In genomic region chr12:109946913-109947312, GRCh38 we compare ENCODE assay signal across 9 cellular contexts. TPM values are rescaled to one million over a fixed set of nuclear protein-coding genes. Genes with fewer than 3 reads are reported as not detected.
DNase-seq lines count a peak whose midpoint lies in the region; ATAC-seq, FAIRE-seq and TF ChIP-seq lines count a peak whose summit lies in the region.
"Had no signal": no experiment of that assay in that cellular context is flagged by ENCODE, and none has a peak within 500 bp of the region (broad histone marks: within the 10 kb centered on the region; RNA-seq: fewer than 3 reads in every experiment).

No MANE protein-coding gene starts in this region.

- H3K4me3 ChIP-seq in thymus (ENCODE audit: low read length): no peak overlapping the region
- no peak overlapping the region for H3K4me3 ChIP-seq in kidney (ENCODE audit: low read length in 2 of 2)

- H3K9ac ChIP-seq in kidney (ENCODE audit: low read length in 2 of 2): no peak overlapping the region

- peak overlapping the region; percentile 87 for H3K27ac Mint-ChIP-seq in activated naive CD4-positive, alpha-beta T cell treated with anti-CD3 and anti-CD28 coated beads, Interleukin-2, amount 50 U/mL, for 24 hours
- peak overlapping the region; percentile 63 for H3K27ac Mint-ChIP-seq in mesothelial cell of epicardium

- peaks cover 25% of the 10 kb centered on the region for H3K4me1 Mint-ChIP-seq in activated naive CD4-positive, alpha-beta T cell treated with anti-CD3 and anti-CD28 coated beads, Interleukin-2, amount 50 U/mL, for 24 hours
- H3K4me1 Mint-ChIP-seq in mesothelial cell of epicardium: peaks cover 24% of the 10 kb centered on the region

- H3K36me3 ChIP-seq in thymus (ENCODE audit: control insufficient read depth, insufficient read depth) (peaks cover 54% of the 10 kb centered on the region), kidney (ENCODE audit: control insufficient read depth in 1 of 2, insufficient read depth in 2 of 2, low read length in 2 of 2) (peaks cover 0 to 3% of the 10 kb centered on the region in 2 donors)

- H3K9me3 Mint-ChIP-seq in activated naive CD4-positive, alpha-beta T cell treated with anti-CD3 and anti-CD28 coated beads, Interleukin-2, amount 50 U/mL, for 24 hours: no peaks in the 10 kb centered on the region
- no peaks in the 10 kb centered on the region for H3K9me3 Mint-ChIP-seq in mesothelial cell of epicardium

- H3K27ac ChIP-seq in caudate nucleus (ENCODE audit: low read depth, low read length): peak overlapping the region; percentile 79
- H3K27ac ChIP-seq in thymus (ENCODE audit: low read depth): peak overlapping the region; percentile 13
- H3K27ac ChIP-seq in kidney (ENCODE audit: low read depth in 2 of 2, low read length in 2 of 2): peak overlapping the region in 1 of 2 donors; percentile 66

- DNase-seq in activated naive CD4-positive, alpha-beta T cell (lab: John Stamatoyannopoulos, UW): no peak
- DNase-seq in caudate nucleus (lab: John Stamatoyannopoulos, UW) (no peak), mesothelial cell of epicardium (ENCODE audit: low spot score in 2 of 2, unreplicated experiment in 2 of 2) (no peak), NCI-H146 treated with DMSO at 0.1 percent for 48 hours (lab: John Stamatoyannopoulos, UW; ENCODE audit: unreplicated experiment) (no peak), kidney (no peak)
- DNase-seq: stimulated activated naive CD4-positive, alpha-beta T cell treated with Interleukin-2 at 50 U/mL for 16 hours had no signal

- no peak for FAIRE-seq in kidney (lab: Jason Lieb, UNC)

- H3K27me3 ChIP-seq in thymus (ENCODE audit: control insufficient read depth, insufficient read depth): no peaks in the 10 kb centered on the region

- 97% methylated on average over 9 of the region's 9 CpGs for WGBS in thymus

- intact Hi-C loops in kidney (cut with DNase I): no loop called here

- TF ChIP-seq CTCF in mesothelial cell of epicardium (IDR thresholded peaks at IDR 0.05; ENCODE audit: unreplicated experiment): no peak
- TF ChIP-seq CTCF in kidney (IDR thresholded peaks at IDR 0.05; ENCODE audit: borderline replicate concordance, extremely low read depth, insufficient read depth): no peak

- H3K4me3 Mint-ChIP-seq in activated naive CD4-positive, alpha-beta T cell treated with anti-CD3 and anti-CD28 coated beads, Interleukin-2, amount 50 U/mL, for 24 hours: peak overlapping the region; percentile 30
- H3K4me3 Mint-ChIP-seq in mesothelial cell of epicardium: no peak overlapping the region

- H3K9me3 ChIP-seq in thymus (ENCODE audit: control insufficient read depth) (no peaks in the 10 kb centered on the region), kidney (ENCODE audit: control insufficient read depth in 1 of 2, low read length in 2 of 2) (no peaks in the 10 kb centered on the region)

- H3K27me3 Mint-ChIP-seq in activated naive CD4-positive, alpha-beta T cell treated with anti-CD3 and anti-CD28 coated beads, Interleukin-2, amount 50 U/mL, for 24 hours: no peaks in the 10 kb centered on the region
- H3K27me3 Mint-ChIP-seq in mesothelial cell of epicardium (ENCODE audit: low read depth): no peaks in the 10 kb centered on the region

- ATAC-seq in HG03439 (IDR thresholded peaks at IDR 0.05; ENCODE audit: unreplicated experiment): no peak

- H3K4me1 ChIP-seq in thymus (ENCODE audit: control insufficient read depth, insufficient read depth, low read length) (peaks cover 8% of the 10 kb centered on the region), kidney (ENCODE audit: control insufficient read depth in 1 of 2, insufficient read depth in 1 of 2, low read depth in 1 of 2, low read length in 2 of 2) (peaks cover 30 to 37% of the 10 kb centered on the region in 2 donors)

- peaks cover 6% of the 10 kb centered on the region for H3K36me3 Mint-ChIP-seq in activated naive CD4-positive, alpha-beta T cell treated with anti-CD3 and anti-CD28 coated beads, Interleukin-2, amount 50 U/mL, for 24 hours
- peaks cover 21% of the 10 kb centered on the region for H3K36me3 Mint-ChIP-seq in mesothelial cell of epicardium

RNA-seq across cellular contexts. Expression of gene TCHP, which starts 46.8 kb away (rescaled TPM):
- total RNA-seq in mesothelial cell of epicardium: 16.6 to 18.6 TPM (median 18.0 TPM) in 3 replicates
- polyA plus RNA-seq in thymus: 10.0 TPM
- 16.2 TPM for total RNA-seq in kidney
- 6.0 TPM for polyA plus RNA-seq in kidney (ENCODE audit: insufficient read depth, low read depth, low replicate concordance)

RNA-seq across cellular contexts. Expression of gene GIT2, which starts 49.3 kb away (rescaled TPM):
- total RNA-seq in mesothelial cell of epicardium (41.3 to 42.7 TPM (median 42.6 TPM) in 3 replicates), kidney (46.2 TPM)
- polyA plus RNA-seq in thymus (37.6 TPM), kidney (ENCODE audit: insufficient read depth, low read depth, low replicate concordance) (10.4 TPM)

RNA-seq across cellular contexts. Expression of gene ANKRD13A, which starts 52.3 kb away (rescaled TPM):
- 25.1 to 28.1 TPM (median 27.6 TPM) in 3 replicates for total RNA-seq in mesothelial cell of epicardium
- 30.8 TPM for polyA plus RNA-seq in thymus
- total RNA-seq in kidney: 68.0 TPM
- polyA plus RNA-seq in kidney (ENCODE audit: insufficient read depth, low read depth, low replicate concordance): 23.2 TPM
